Comparison of ENCODE assay signal across 1 cellular context in genomic region chr14:75298187-75298985, GRCh38.
TF ChIP-seq lines count a peak whose summit lies in the region.

No MANE protein-coding gene starts in this region.

TF ChIP-seq in K562, 482 proteins besides CTCF, POLR2A, EP300 and RAD21 (continued from another document):
- TF ChIP-seq, protein P1, sequence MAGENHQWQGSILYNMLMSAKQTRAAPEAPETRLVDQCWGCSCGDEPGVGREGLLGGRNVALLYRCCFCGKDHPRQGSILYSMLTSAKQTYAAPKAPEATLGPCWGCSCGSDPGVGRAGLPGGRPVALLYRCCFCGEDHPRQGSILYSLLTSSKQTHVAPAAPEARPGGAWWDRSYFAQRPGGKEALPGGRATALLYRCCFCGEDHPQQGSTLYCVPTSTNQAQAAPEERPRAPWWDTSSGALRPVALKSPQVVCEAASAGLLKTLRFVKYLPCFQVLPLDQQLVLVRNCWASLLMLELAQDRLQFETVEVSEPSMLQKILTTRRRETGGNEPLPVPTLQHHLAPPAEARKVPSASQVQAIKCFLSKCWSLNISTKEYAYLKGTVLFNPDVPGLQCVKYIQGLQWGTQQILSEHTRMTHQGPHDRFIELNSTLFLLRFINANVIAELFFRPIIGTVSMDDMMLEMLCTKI (IDR thresholded peaks at IDR 0.05; ENCODE audit: partially characterized antibody), result no peak
- peak; percentile 89 to 95 for TF ChIP-seq KDM1A (IDR thresholded peaks at IDR 0.05)
